Comparison of ENCODE assay signal across 3 cellular contexts in genomic region chr12:96502949-96503532, GRCh38.
TF ChIP-seq lines count a peak whose summit lies in the region.

No MANE protein-coding gene starts in this region.

TF ChIP-seq in SK-N-SH, 30 proteins besides CTCF, POLR2A, EP300 and RAD21 (continued from another document):
- TF ChIP-seq ZBTB33 (IDR thresholded peaks at IDR 0.05; ENCODE audit: borderline replicate concordance, low read depth), result no peak

TF ChIP-seq in SK-N-SH treated with all-trans-retinoic acid at 6 μM for 48 hours, 23 proteins besides CTCF, POLR2A, EP300 and RAD21 (continued from another document):
- TF ChIP-seq SNAI2 (CRISPR knock-in tag; IDR thresholded peaks at IDR 0.05) (no peak), OSR1 (CRISPR knock-in tag; IDR thresholded peaks at IDR 0.05) (no peak), GLIS3 (CRISPR knock-in tag; IDR thresholded peaks at IDR 0.05) (no peak), ZFP3 (CRISPR knock-in tag; IDR thresholded peaks at IDR 0.05) (no peak), ZNF70 (CRISPR knock-in tag; IDR thresholded peaks at IDR 0.05) (no peak), TCF4 (CRISPR knock-in tag; IDR thresholded peaks at IDR 0.05; ENCODE audit: borderline replicate concordance) (no peak), ARNTL (CRISPR knock-in tag; IDR thresholded peaks at IDR 0.05; ENCODE audit: borderline replicate concordance, low read depth) (no peak), ZNF8 (CRISPR knock-in tag; IDR thresholded peaks at IDR 0.05) (no peak), ZNF565 (CRISPR knock-in tag; conservative IDR thresholded peaks at IDR 0.05; ENCODE audit: low read depth) (no peak), RARB (CRISPR knock-in tag; IDR thresholded peaks at IDR 0.05) (no peak), ZFP30 (CRISPR knock-in tag; IDR thresholded peaks at IDR 0.05) (no peak)
- TF ChIP-seq, protein P1, sequence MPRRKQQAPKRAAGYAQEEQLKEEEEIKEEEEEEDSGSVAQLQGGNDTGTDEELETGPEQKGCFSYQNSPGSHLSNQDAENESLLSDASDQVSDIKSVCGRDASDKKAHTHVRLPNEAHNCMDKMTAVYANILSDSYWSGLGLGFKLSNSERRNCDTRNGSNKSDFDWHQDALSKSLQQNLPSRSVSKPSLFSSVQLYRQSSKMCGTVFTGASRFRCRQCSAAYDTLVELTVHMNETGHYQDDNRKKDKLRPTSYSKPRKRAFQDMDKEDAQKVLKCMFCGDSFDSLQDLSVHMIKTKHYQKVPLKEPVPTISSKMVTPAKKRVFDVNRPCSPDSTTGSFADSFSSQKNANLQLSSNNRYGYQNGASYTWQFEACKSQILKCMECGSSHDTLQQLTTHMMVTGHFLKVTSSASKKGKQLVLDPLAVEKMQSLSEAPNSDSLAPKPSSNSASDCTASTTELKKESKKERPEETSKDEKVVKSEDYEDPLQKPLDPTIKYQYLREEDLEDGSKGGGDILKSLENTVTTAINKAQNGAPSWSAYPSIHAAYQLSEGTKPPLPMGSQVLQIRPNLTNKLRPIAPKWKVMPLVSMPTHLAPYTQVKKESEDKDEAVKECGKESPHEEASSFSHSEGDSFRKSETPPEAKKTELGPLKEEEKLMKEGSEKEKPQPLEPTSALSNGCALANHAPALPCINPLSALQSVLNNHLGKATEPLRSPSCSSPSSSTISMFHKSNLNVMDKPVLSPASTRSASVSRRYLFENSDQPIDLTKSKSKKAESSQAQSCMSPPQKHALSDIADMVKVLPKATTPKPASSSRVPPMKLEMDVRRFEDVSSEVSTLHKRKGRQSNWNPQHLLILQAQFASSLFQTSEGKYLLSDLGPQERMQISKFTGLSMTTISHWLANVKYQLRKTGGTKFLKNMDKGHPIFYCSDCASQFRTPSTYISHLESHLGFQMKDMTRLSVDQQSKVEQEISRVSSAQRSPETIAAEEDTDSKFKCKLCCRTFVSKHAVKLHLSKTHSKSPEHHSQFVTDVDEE (CRISPR knock-in tag; IDR thresholded peaks at IDR 0.05), result no peak

TF ChIP-seq in HEK293, 187 proteins besides CTCF, POLR2A, EP300 and RAD21 (continued from another document):
- TF ChIP-seq, protein P2, sequence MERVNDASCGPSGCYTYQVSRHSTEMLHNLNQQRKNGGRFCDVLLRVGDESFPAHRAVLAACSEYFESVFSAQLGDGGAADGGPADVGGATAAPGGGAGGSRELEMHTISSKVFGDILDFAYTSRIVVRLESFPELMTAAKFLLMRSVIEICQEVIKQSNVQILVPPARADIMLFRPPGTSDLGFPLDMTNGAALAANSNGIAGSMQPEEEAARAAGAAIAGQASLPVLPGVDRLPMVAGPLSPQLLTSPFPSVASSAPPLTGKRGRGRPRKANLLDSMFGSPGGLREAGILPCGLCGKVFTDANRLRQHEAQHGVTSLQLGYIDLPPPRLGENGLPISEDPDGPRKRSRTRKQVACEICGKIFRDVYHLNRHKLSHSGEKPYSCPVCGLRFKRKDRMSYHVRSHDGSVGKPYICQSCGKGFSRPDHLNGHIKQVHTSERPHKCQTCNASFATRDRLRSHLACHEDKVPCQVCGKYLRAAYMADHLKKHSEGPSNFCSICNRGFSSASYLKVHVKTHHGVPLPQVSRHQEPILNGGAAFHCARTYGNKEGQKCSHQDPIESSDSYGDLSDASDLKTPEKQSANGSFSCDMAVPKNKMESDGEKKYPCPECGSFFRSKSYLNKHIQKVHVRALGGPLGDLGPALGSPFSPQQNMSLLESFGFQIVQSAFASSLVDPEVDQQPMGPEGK (tag by site-specific recombination; IDR thresholded peaks at IDR 0.05), result no peak
